Comparison of ENCODE assay signal across 24 cellular contexts in the genomic region with DNA sequence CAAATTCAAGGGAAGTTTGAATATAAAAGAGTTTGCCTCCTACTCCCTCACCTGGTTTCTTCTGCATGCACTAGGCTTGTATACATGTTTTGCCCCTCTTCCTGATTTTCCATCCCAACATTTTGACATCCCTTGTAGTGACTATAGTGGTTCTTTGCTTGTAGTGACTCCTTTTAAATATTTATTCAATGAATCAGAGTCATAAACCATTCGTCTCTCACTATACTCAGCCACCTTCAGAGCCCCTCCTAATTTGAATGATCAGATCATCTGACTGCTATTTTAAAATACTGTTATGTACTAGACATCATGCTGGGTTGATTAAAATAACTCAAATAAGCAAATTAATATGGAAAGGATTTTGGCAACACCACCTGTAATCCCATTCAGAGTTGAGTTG.
DNase-seq lines count a peak whose midpoint lies in the region; ATAC-seq, FAIRE-seq and TF ChIP-seq lines count a peak whose summit lies in the region.
"Had no signal": no experiment of that assay in that cellular context is flagged by ENCODE, and none has a peak within 500 bp of the region (broad histone marks: within the 10 kb centered on the region; RNA-seq: fewer than 3 reads in every experiment).

No MANE protein-coding gene starts in this region.

- no peaks in the 10 kb centered on the region for H3K4me1 ChIP-seq in kidney (ENCODE audit: control insufficient read depth in 1 of 2, insufficient read depth in 1 of 2, low read depth in 1 of 2, low read length in 2 of 2)
- H3K4me1 ChIP-seq: A549; BE2C; BLaER1 treated with 17β-estradiol and CSF1 and Interleukin-3, amounts not matched to agents 10 nM and 100 nM had no signal

- H3K27ac Mint-ChIP-seq in activated T-helper 2 cell treated with anti-CD3 and anti-CD28 coated beads, Interferon-gamma antibody, Interleukin-2, Interleukin-4, amounts not matched to agents 10 μg/mL and 5 μg/mL and 100 μg/mL, durations not matched to agents 14 hours and 24 hours and 36 hours: no peak overlapping the region
- no peak overlapping the region for H3K27ac Mint-ChIP-seq in natural killer cell
- H3K27ac Mint-ChIP-seq: CD14-positive monocyte; CD4-positive, alpha-beta T cell; CD8-positive, alpha-beta memory T cell had no signal

- no peak for ATAC-seq in natural killer cell
- ATAC-seq: A549, GM12878, GM23338, HCT116 had no signal

- H3K27me3 Mint-ChIP-seq in activated T-helper 2 cell treated with anti-CD3 and anti-CD28 coated beads, Interferon-gamma antibody, Interleukin-2, Interleukin-4, amounts not matched to agents 10 μg/mL and 5 μg/mL and 100 μg/mL, durations not matched to agents 14 hours and 24 hours and 36 hours (ENCODE audit: low read depth): no peaks in the 10 kb centered on the region
- no peaks in the 10 kb centered on the region for H3K27me3 Mint-ChIP-seq in natural killer cell (ENCODE audit: low read depth in 2 of 2)
- H3K27me3 Mint-ChIP-seq: CD4-positive, alpha-beta T cell; CD8-positive, alpha-beta memory T cell had no signal

- intact Hi-C loops in activated T-helper 2 cell treated with anti-CD3 and anti-CD28 coated beads, Interferon-gamma antibody, Interleukin-2, Interleukin-4, amounts not matched to agents 10 μg/mL and 5 μg/mL and 100 μg/mL, durations not matched to agents 14 hours and 24 hours and 36 hours (cut with micrococcal nuclease): no loop called here
- intact Hi-C loops in natural killer cell (cut with micrococcal nuclease) (no loop called here), kidney (cut with DNase I) (no loop called here)

- no peaks in the 10 kb centered on the region for H3K36me3 Mint-ChIP-seq in activated T-helper 2 cell treated with anti-CD3 and anti-CD28 coated beads, Interferon-gamma antibody, Interleukin-2, Interleukin-4, amounts not matched to agents 10 μg/mL and 5 μg/mL and 100 μg/mL, durations not matched to agents 14 hours and 24 hours and 36 hours (ENCODE audit: low read depth)
- peaks cover 12% of the 10 kb centered on the region for H3K36me3 Mint-ChIP-seq in natural killer cell
- H3K36me3 Mint-ChIP-seq: CD14-positive monocyte; CD8-positive, alpha-beta memory T cell had no signal

- FAIRE-seq in bronchial epithelial cell (lab: Jason Lieb, UNC) (no peak), kidney (lab: Jason Lieb, UNC) (no peak)
- FAIRE-seq: A549, GM12878 had no signal

- no peaks in the 10 kb centered on the region for H3K4me1 Mint-ChIP-seq in activated T-helper 2 cell treated with anti-CD3 and anti-CD28 coated beads, Interferon-gamma antibody, Interleukin-2, Interleukin-4, amounts not matched to agents 10 μg/mL and 5 μg/mL and 100 μg/mL, durations not matched to agents 14 hours and 24 hours and 36 hours (ENCODE audit: low read depth)
- H3K4me1 Mint-ChIP-seq in natural killer cell: no peaks in the 10 kb centered on the region
- H3K4me1 Mint-ChIP-seq: CD14-positive monocyte; CD8-positive, alpha-beta memory T cell had no signal

- no peak overlapping the region for H3K9ac ChIP-seq in kidney (ENCODE audit: low read length in 2 of 2)
- H3K9ac ChIP-seq: BLaER1 treated with 17β-estradiol and CSF1 and Interleukin-3, amounts not matched to agents 10 nM and 100 nM had no signal

- H3K36me3 ChIP-seq in bronchial epithelial cell (ENCODE audit: control insufficient read depth, insufficient read depth, low read length) (no peaks in the 10 kb centered on the region), kidney (ENCODE audit: control insufficient read depth in 1 of 2, insufficient read depth in 2 of 2, low read length in 2 of 2) (no peaks in the 10 kb centered on the region)
- H3K36me3 ChIP-seq: BE2C; BLaER1 treated with 17β-estradiol and CSF1 and Interleukin-3, amounts not matched to agents 10 nM and 100 nM had no signal

- H3K4me3 ChIP-seq in bronchial epithelial cell (ENCODE audit: low read depth, low read length) (no peak overlapping the region), kidney (ENCODE audit: low read length in 2 of 2) (no peak overlapping the region)
- H3K4me3 ChIP-seq: A549; BLaER1 treated with 17β-estradiol and CSF1 and Interleukin-3, amounts not matched to agents 10 nM and 100 nM; GM12878; GM23338 had no signal

- peak; percentile 55 for DNase-seq in A172 (ENCODE audit: low spot score)
- DNase-seq in ELR (ENCODE audit: low read depth): peak; percentile 58
- DNase-seq in NCI-H69 (lab: John Stamatoyannopoulos, UW): peak; percentile 54
- DNase-seq in bronchial epithelial cell (ENCODE audit: low read depth): peak; percentile 15
- DNase-seq in cerebellar cortex (ENCODE audit: low spot score): no peak
- DNase-seq in activated T-helper 2 cell treated with anti-CD3 and anti-CD28 coated beads, Interferon-gamma antibody, Interleukin-2, Interleukin-4, amounts not matched to agents 10 μg/mL and 5 μg/mL and 100 μg/mL, durations not matched to agents 14 hours and 24 hours and 36 hours (ENCODE audit: low spot score): no peak
- DNase-seq in natural killer cell: no peak
- DNase-seq in kidney: no peak
- DNase-seq: ACHN; AML-193; BE2C; CD4-positive, alpha-beta T cell; CD8-positive, alpha-beta memory T cell; DMS 273 treated with DMSO at 0.1 percent for 48 hours; DND-41; GDM1; H9 had no signal

- H3K27ac ChIP-seq in kidney (ENCODE audit: low read depth in 2 of 2, low read length in 2 of 2): no peak overlapping the region
- H3K27ac ChIP-seq: 22Rv1; A549; BLaER1 treated with 17β-estradiol and CSF1 and Interleukin-3, amounts not matched to agents 10 nM and 100 nM had no signal

- peaks cover 16% of the 10 kb centered on the region for H3K9me3 Mint-ChIP-seq in activated T-helper 2 cell treated with anti-CD3 and anti-CD28 coated beads, Interferon-gamma antibody, Interleukin-2, Interleukin-4, amounts not matched to agents 10 μg/mL and 5 μg/mL and 100 μg/mL, durations not matched to agents 14 hours and 24 hours and 36 hours
- H3K9me3 Mint-ChIP-seq in natural killer cell: peaks cover 10 to 12% of the 10 kb centered on the region in 2 donors
- H3K9me3 Mint-ChIP-seq: CD4-positive, alpha-beta T cell; GM23338; H9 had no signal

- H3K9me3 ChIP-seq in kidney (ENCODE audit: control insufficient read depth in 1 of 2, low read length in 2 of 2): no peaks in the 10 kb centered on the region
- H3K9me3 ChIP-seq: A549; BE2C; BLaER1 treated with 17β-estradiol and CSF1 and Interleukin-3, amounts not matched to agents 10 nM and 100 nM had no signal

- no peaks in the 10 kb centered on the region for H3K27me3 ChIP-seq in bronchial epithelial cell (ENCODE audit: control insufficient read depth, insufficient read depth, low read length)
- H3K27me3 ChIP-seq: BE2C; BLaER1 treated with 17β-estradiol and CSF1 and Interleukin-3, amounts not matched to agents 10 nM and 100 nM had no signal

- H3K4me3 Mint-ChIP-seq in activated T-helper 2 cell treated with anti-CD3 and anti-CD28 coated beads, Interferon-gamma antibody, Interleukin-2, Interleukin-4, amounts not matched to agents 10 μg/mL and 5 μg/mL and 100 μg/mL, durations not matched to agents 14 hours and 24 hours and 36 hours (ENCODE audit: low read depth): no peak overlapping the region
- H3K4me3 Mint-ChIP-seq in natural killer cell: no peak overlapping the region
- H3K4me3 Mint-ChIP-seq: CD14-positive monocyte; CD4-positive, alpha-beta T cell; CD8-positive, alpha-beta memory T cell; GM23338; H9 had no signal

- no peak for TF ChIP-seq CTCF in bronchial epithelial cell (IDR thresholded peaks at IDR 0.05; ENCODE audit: insufficient read depth, low read length, severe bottlenecking)
- no peak for TF ChIP-seq CTCF in natural killer cell (IDR thresholded peaks at IDR 0.05)
- TF ChIP-seq CTCF in kidney (IDR thresholded peaks at IDR 0.05; ENCODE audit: borderline replicate concordance, extremely low read depth, insufficient read depth): no peak

Comparison
In these comparisons a context has a peak if more than half of its experiments do, and no peak if none do; other contexts are left out.
1. DNase-seq: peak in A172 (single experiment), ELR (single experiment), NCI-H69 (single experiment) and bronchial epithelial cell (single experiment); none in cerebellar cortex (single experiment), activated T-helper 2 cell treated with anti-CD3 and anti-CD28 coated beads, Interferon-gamma antibody, Interleukin-2, Interleukin-4, amounts not matched to agents 10 μg/mL and 5 μg/mL and 100 μg/mL, durations not matched to agents 14 hours and 24 hours and 36 hours (single experiment), natural killer cell (single experiment) and kidney (single experiment).